Comparison of ENCODE assay signal across 1 cellular context in genomic region chr11:64007629-64008282, GRCh38.
TF ChIP-seq lines count a peak whose summit lies in the region.

No MANE protein-coding gene starts in this region.

TF ChIP-seq in K562, 482 proteins besides CTCF, POLR2A, EP300 and RAD21 (continued from another document and continues in another):
- TF ChIP-seq RNF219 (CRISPR knock-in tag; IDR thresholded peaks at IDR 0.05) (no peak), KLF16 (IDR thresholded peaks at IDR 0.05) (peak; percentile 92), ZBTB34 (CRISPR knock-in tag; IDR thresholded peaks at IDR 0.05) (no peak), ZNF12 (CRISPR knock-in tag; IDR thresholded peaks at IDR 0.05) (no peak), SIN3A (IDR thresholded peaks at IDR 0.05; ENCODE audit: borderline replicate concordance in 2 of 2, control insufficient read depth in 1 of 2, low read depth in 2 of 2, low read length in 2 of 2) (no peak), TCF7 (IDR thresholded peaks at IDR 0.05; ENCODE audit: borderline replicate concordance) (no peak), ZNF347 (CRISPR knock-in tag; IDR thresholded peaks at IDR 0.05; ENCODE audit: low read depth) (no peak), FOXJ2 (tag; IDR thresholded peaks at IDR 0.05) (no peak), XRCC5 (IDR thresholded peaks at IDR 0.05; ENCODE audit: low read depth, low read length) (0 out of 2 replicates have a peak, but pooled peaks have one; percentile 37), TOE1 (IDR thresholded peaks at IDR 0.05; ENCODE audit: borderline replicate concordance) (peak; percentile 70; the same call in 1 of the 2 replicates), TOE1 (CRISPR knock-in tag; IDR thresholded peaks at IDR 0.05; ENCODE audit: borderline replicate concordance, low read depth) (no peak), POLR2G (IDR thresholded peaks at IDR 0.05; ENCODE audit: low read depth, low read length) (peak; percentile 62), POLR3G (IDR thresholded peaks at IDR 0.05; ENCODE audit: extremely low read depth, insufficient read length, insufficient replicate concordance) (no peak), CCNT2 (IDR thresholded peaks at IDR 0.05; ENCODE audit: borderline replicate concordance, extremely low read depth, insufficient read length, low read depth, low read length) (peak; percentile 97), KAT2B (IDR thresholded peaks at IDR 0.05; ENCODE audit: low read depth, low read length) (no peak), ATF3 (IDR thresholded peaks at IDR 0.05) (no peak), ATF3 (CRISPR knock-in tag; conservative IDR thresholded peaks at IDR 0.05) (peak; percentile 71; the same call in 1 of the 2 replicates), ZMIZ1 (IDR thresholded peaks at IDR 0.05; ENCODE audit: low read depth in 2 of 2, low read length in 2 of 2) (peak in 1 of 2 experiments; percentile 87; a peak in 2 of 4 replicates), IRF1 (CRISPR knock-in tag; IDR thresholded peaks at IDR 0.05; ENCODE audit: borderline replicate concordance) (no peak), NCOA1 (IDR thresholded peaks at IDR 0.05; ENCODE audit: low read depth) (peak; percentile 59; the same call in 1 of the 2 replicates), ZNF133 (CRISPR knock-in tag; IDR thresholded peaks at IDR 0.05) (no peak), ZNF354B (CRISPR knock-in tag; IDR thresholded peaks at IDR 0.05) (no peak), MYC (IDR thresholded peaks at IDR 0.05; ENCODE audit: low read depth, low read length) (peak; percentile 68), MYC (CRISPR knock-in tag; IDR thresholded peaks at IDR 0.05; ENCODE audit: borderline replicate concordance, low read depth) (no peak), SMAD4 (CRISPR knock-in tag; conservative IDR thresholded peaks at IDR 0.05) (peak; percentile 88), E2F8 (IDR thresholded peaks at IDR 0.05; ENCODE audit: low read depth, partially characterized antibody) (peak; percentile 74), ZNF407 (IDR thresholded peaks at IDR 0.05; ENCODE audit: low read depth) (no peak), FOXM1 (IDR thresholded peaks at IDR 0.05; ENCODE audit: low read depth) (peak; percentile 77; the same call in 1 of the 2 replicates), FOXM1 (CRISPR knock-in tag; IDR thresholded peaks at IDR 0.05; ENCODE audit: low read depth) (no peak), SAP30 (IDR thresholded peaks at IDR 0.05; ENCODE audit: borderline replicate concordance, insufficient read depth, low read depth, low read length, poor library complexity, severe bottlenecking) (no peak), ZBTB26 (CRISPR knock-in tag; IDR thresholded peaks at IDR 0.05) (peak; percentile 79; the same call in 1 of the 2 replicates), ZNF589 (CRISPR knock-in tag; IDR thresholded peaks at IDR 0.05; ENCODE audit: low read depth) (peak; percentile 62; the same call in 1 of the 2 replicates)
